In the genomic region with DNA sequence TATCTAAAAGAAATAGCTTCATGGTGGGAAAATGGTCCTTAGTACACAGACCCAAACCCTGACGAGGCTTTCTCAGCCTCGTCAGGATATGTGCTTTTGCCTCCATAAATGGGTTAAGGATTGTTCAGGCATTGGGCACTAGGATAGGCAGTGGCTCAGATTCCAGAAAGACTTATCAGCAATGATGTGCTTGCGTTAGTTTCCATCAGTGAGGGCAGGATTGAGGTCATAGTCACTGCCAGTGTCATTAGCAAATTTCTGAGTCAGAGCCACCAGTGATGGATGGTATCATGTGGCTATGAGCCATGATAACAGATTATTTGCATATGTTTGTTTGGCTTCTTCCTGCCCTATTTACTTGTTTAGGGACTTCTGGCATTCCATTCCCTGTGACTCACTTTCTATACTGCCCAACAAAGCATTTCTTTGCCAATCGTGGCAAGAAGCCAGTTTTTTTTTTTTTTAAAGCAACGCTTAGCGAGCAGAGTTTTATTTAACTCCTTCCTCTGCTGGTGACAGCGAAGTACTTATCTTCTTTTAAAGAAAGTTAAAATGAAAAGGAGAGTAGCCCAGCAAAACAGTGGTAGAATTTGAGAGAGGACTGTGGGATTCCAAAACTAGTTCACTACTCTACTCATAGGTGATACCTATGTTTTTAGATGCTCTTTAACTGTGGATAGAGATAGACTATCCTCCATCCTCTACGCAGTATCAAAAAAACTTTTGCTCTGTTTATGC, we compare ENCODE assay signal across 9 cellular contexts. TPM values are rescaled to one million over a fixed set of nuclear protein-coding genes. Genes with fewer than 3 reads are reported as not detected.
DNase-seq lines count a peak whose midpoint lies in the region; ATAC-seq lines count a peak whose summit lies in the region.
"Had no signal": no experiment of that assay in that cellular context is flagged by ENCODE, and none has a peak within 500 bp of the region (broad histone marks: within the 10 kb centered on the region; RNA-seq: fewer than 3 reads in every experiment).

No MANE protein-coding gene starts in this region.

- H3K79me1 ChIP-seq in mesenchymal stem cell (replicated peaks; ENCODE audit: low read length, poor library complexity, severe bottlenecking), result no peaks in the 10 kb centered on the region

- intact Hi-C loops in posterior vena cava (cut with DNase I), result no loop called here

- H3K14ac ChIP-seq in mesenchymal stem cell (ENCODE audit: low read length in 2 of 2), result no peak overlapping the region

- no peaks in the 10 kb centered on the region for H3K36me3 ChIP-seq in mesenchymal stem cell (ENCODE audit: control insufficient read depth in 1 of 2, insufficient read depth in 2 of 2, low read depth in 1 of 2, low read length in 2 of 2)

- H3K18ac ChIP-seq in mesenchymal stem cell (ENCODE audit: low read depth in 1 of 2, low read length in 2 of 2), result no peak overlapping the region

- no peak overlapping the region for H3K4me2 ChIP-seq in mesenchymal stem cell (ENCODE audit: low read length, poor library complexity, severe bottlenecking)

- H3K4me3 ChIP-seq in mesenchymal stem cell (ENCODE audit: insufficient read depth in 1 of 2, low read depth in 1 of 2, low read length in 2 of 2), result peak overlapping the region in 1 of 2 experiments; percentile 0

- peak overlapping the region; percentile 30 for H3K27ac ChIP-seq in mesenchymal stem cell (ENCODE audit: low read length, poor library complexity, severe bottlenecking)

- H2BK5ac ChIP-seq in mesenchymal stem cell (ENCODE audit: low read depth, low read length, poor library complexity, severe bottlenecking), result no peak overlapping the region

- no peak overlapping the region for H3K23ac ChIP-seq in mesenchymal stem cell (ENCODE audit: low read length in 2 of 2)

- under 1% methylated on average over 4 of the region's 8 CpGs for WGBS in mesenchymal stem cell

- H2AK5ac ChIP-seq in mesenchymal stem cell (ENCODE audit: low read length, severe bottlenecking), result no peak overlapping the region

- no peak overlapping the region for H2AFZ ChIP-seq in mesenchymal stem cell (ENCODE audit: low read depth, low read length)

- no peaks in the 10 kb centered on the region for H3K9me3 ChIP-seq in mesenchymal stem cell (ENCODE audit: control insufficient read depth, low read length)

- H4K8ac ChIP-seq in mesenchymal stem cell (ENCODE audit: low read length), result no peak overlapping the region

- peak overlapping the region in 1 of 2 experiments; percentile 20 for H2BK12ac ChIP-seq in mesenchymal stem cell (ENCODE audit: low read length in 2 of 2)

- ATAC-seq in GM21576 (IDR thresholded peaks at IDR 0.05; ENCODE audit: unreplicated experiment) (no peak), GM18511 (IDR thresholded peaks at IDR 0.05; ENCODE audit: unreplicated experiment) (no peak)

- no peak overlapping the region for H3K4ac ChIP-seq in mesenchymal stem cell (ENCODE audit: low read depth in 1 of 2, low read length in 2 of 2)

- DNase-seq in SIG-M5 treated with dmso at 0.1 percent for 504 hours (lab: John Stamatoyannopoulos, UW; ENCODE audit: unreplicated experiment), result peak; percentile 43
- no peak for DNase-seq in SIG-M5 (lab: John Stamatoyannopoulos, UW)
- peak; percentile 4 for DNase-seq in NCI-H2227 treated with DMSO at 0.1 percent for 48 hours (lab: John Stamatoyannopoulos, UW)
- peak; percentile 78 to 89 for DNase-seq in dermis microvascular lymphatic vessel endothelial cell (ENCODE audit: low read depth in 2 of 2)
- DNase-seq in mesenchymal stem cell, result peak; percentile 99
- DNase-seq in posterior vena cava (ENCODE audit: low spot score), result no peak

- H4K91ac ChIP-seq in mesenchymal stem cell (ENCODE audit: low read length), result no peak overlapping the region

- no peak overlapping the region for H2BK120ac ChIP-seq in mesenchymal stem cell (ENCODE audit: low read depth, low read length)

- peak overlapping the region; percentile 85 for H3K9ac ChIP-seq in mesenchymal stem cell (ENCODE audit: low read length)

- peaks cover 11% of the 10 kb centered on the region for H3K4me1 ChIP-seq in mesenchymal stem cell (ENCODE audit: control insufficient read depth, insufficient read depth, low read depth, low read length)

- no peak overlapping the region for H2BK15ac ChIP-seq in mesenchymal stem cell (ENCODE audit: low read depth, poor library complexity, severe bottlenecking)

- H3K27me3 ChIP-seq in mesenchymal stem cell (ENCODE audit: control insufficient read depth in 1 of 2, insufficient read depth in 1 of 2, low read length in 2 of 2), result no peaks in the 10 kb centered on the region

RNA-seq across cellular contexts. Expression of a gene that starts 44.4 kb away (rescaled TPM):
- total RNA-seq in dermis microvascular lymphatic vessel endothelial cell (under 0.01 TPM in 1 of 2 replicates, not detected in the other), posterior vena cava (1 to 10 TPM in 1 of 2 donors, under 1 TPM in 1; 0.23 to 2.5 TPM)
- not detected for polyA plus RNA-seq in mesenchymal stem cell (2013, experiment 1 of 2)
- 0.01 TPM for polyA plus RNA-seq in mesenchymal stem cell (2013, experiment 2 of 2)
- total RNA-seq: temporal lobe had no signal

Comparison
In these comparisons a context has a peak if more than half of its experiments do, and no peak if none do; other contexts are left out.
1. DNase-seq: peak in SIG-M5 treated with dmso at 0.1 percent for 504 hours (single experiment), NCI-H2227 treated with DMSO at 0.1 percent for 48 hours (single experiment), dermis microvascular lymphatic vessel endothelial cell (2 of 2) and mesenchymal stem cell (single experiment); none in SIG-M5 (single experiment) and posterior vena cava (single experiment).